In the genomic region with DNA sequence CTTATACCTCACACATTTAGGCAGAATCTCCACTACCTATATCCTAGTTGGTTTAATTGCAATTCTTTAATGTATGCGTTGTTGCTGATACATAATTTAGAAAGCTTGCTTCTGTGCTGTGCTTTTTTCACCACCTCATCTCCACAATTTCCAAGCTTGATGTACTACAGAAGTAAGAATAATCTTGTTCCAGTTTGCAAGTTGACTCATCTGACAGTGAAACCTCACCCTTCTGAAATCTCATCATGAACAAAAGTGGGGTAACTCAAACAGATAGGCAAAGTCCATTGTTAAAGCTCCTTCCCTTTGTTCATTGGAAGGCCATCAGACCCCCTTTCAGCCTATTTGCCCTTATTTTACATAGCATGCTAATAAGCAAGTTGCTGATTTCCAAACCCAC, we compare ENCODE assay signal across 1 cellular context.
TF ChIP-seq lines count a peak whose summit lies in the region.

No MANE protein-coding gene starts in this region.

TF ChIP-seq in GM23338, 12 proteins besides CTCF, POLR2A, EP300 and RAD21 (continued from another document):
- no peak for TF ChIP-seq NANOG (IDR thresholded peaks at IDR 0.05; ENCODE audit: borderline replicate concordance)
- TF ChIP-seq, protein P1, sequence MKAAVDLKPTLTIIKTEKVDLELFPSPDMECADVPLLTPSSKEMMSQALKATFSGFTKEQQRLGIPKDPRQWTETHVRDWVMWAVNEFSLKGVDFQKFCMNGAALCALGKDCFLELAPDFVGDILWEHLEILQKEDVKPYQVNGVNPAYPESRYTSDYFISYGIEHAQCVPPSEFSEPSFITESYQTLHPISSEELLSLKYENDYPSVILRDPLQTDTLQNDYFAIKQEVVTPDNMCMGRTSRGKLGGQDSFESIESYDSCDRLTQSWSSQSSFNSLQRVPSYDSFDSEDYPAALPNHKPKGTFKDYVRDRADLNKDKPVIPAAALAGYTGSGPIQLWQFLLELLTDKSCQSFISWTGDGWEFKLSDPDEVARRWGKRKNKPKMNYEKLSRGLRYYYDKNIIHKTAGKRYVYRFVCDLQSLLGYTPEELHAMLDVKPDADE (IDR thresholded peaks at IDR 0.05): no peak
- no peak for TF ChIP-seq JUNB (IDR thresholded peaks at IDR 0.05; ENCODE audit: unreplicated experiment)
- TF ChIP-seq, protein P2, sequence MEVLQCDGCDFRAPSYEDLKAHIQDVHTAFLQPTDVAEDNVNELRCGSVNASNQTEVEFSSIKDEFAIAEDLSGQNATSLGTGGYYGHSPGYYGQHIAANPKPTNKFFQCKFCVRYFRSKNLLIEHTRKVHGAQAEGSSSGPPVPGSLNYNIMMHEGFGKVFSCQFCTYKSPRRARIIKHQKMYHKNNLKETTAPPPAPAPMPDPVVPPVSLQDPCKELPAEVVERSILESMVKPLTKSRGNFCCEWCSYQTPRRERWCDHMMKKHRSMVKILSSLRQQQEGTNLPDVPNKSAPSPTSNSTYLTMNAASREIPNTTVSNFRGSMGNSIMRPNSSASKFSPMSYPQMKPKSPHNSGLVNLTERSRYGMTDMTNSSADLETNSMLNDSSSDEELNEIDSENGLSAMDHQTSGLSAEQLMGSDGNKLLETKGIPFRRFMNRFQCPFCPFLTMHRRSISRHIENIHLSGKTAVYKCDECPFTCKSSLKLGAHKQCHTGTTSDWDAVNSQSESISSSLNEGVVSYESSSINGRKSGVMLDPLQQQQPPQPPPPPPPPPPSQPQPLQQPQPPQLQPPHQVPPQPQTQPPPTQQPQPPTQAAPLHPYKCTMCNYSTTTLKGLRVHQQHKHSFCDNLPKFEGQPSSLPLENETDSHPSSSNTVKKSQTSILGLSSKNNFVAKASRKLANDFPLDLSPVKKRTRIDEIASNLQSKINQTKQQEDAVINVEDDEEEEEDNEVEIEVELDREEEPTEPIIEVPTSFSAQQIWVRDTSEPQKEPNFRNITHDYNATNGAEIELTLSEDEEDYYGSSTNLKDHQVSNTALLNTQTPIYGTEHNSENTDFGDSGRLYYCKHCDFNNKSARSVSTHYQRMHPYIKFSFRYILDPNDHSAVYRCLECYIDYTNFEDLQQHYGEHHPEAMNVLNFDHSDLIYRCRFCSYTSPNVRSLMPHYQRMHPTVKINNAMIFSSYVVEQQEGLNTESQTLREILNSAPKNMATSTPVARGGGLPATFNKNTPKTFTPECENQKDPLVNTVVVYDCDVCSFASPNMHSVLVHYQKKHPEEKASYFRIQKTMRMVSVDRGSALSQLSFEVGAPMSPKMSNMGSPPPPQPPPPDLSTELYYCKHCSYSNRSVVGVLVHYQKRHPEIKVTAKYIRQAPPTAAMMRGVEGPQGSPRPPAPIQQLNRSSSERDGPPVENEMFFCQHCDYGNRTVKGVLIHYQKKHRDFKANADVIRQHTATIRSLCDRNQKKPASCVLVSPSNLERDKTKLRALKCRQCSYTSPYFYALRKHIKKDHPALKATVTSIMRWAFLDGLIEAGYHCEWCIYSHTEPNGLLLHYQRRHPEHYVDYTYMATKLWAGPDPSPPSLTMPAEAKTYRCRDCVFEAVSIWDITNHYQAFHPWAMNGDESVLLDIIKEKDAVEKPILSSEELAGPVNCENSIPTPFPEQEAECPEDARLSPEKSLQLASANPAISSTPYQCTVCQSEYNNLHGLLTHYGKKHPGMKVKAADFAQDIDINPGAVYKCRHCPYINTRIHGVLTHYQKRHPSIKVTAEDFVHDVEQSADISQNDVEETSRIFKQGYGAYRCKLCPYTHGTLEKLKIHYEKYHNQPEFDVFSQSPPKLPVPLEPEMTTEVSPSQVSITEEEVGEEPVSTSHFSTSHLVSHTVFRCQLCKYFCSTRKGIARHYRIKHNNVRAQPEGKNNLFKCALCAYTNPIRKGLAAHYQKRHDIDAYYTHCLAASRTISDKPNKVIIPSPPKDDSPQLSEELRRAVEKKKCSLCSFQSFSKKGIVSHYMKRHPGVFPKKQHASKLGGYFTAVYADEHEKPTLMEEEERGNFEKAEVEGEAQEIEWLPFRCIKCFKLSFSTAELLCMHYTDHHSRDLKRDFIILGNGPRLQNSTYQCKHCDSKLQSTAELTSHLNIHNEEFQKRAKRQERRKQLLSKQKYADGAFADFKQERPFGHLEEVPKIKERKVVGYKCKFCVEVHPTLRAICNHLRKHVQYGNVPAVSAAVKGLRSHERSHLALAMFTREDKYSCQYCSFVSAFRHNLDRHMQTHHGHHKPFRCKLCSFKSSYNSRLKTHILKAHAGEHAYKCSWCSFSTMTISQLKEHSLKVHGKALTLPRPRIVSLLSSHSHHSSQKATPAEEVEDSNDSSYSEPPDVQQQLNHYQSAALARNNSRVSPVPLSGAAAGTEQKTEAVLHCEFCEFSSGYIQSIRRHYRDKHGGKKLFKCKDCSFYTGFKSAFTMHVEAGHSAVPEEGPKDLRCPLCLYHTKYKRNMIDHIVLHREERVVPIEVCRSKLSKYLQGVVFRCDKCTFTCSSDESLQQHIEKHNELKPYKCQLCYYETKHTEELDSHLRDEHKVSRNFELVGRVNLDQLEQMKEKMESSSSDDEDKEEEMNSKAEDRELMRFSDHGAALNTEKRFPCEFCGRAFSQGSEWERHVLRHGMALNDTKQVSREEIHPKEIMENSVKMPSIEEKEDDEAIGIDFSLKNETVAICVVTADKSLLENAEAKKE (CRISPR knock-in tag; IDR thresholded peaks at IDR 0.05): no peak
- no peak for TF ChIP-seq EZH2phosphoT487 (IDR thresholded peaks at IDR 0.05; ENCODE audit: unreplicated experiment)
- no peak for TF ChIP-seq EZH2 (IDR thresholded peaks at IDR 0.05; ENCODE audit: low read depth, unreplicated experiment)
- TF ChIP-seq STAT1 (IDR thresholded peaks at IDR 0.05; ENCODE audit: unreplicated experiment): no peak
